In the genomic region with DNA sequence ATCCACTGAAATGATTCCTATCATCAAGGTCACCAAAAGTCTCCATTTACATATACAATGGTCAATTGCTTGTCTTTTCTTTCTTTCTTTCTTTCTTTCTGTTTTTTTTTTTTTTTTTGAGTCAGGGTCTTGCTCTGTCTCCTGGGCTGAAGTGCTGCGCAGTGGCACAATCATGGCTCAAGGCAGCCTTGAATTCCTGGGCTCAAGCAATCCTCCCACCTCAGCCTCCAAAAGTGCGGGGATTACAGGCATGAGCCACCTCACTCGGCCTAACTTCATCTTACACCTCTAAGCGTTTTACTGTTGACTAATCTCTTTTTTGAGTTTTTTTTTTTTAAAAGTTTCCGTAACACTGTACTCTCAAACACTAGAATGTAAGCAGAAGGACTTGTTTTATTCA, we compare ENCODE assay signal across 9 cellular contexts. TPM values are rescaled to one million over a fixed set of nuclear protein-coding genes. Genes with fewer than 3 reads are reported as not detected.
DNase-seq lines count a peak whose midpoint lies in the region; ATAC-seq, FAIRE-seq and TF ChIP-seq lines count a peak whose summit lies in the region.
"Had no signal": no experiment of that assay in that cellular context is flagged by ENCODE, and none has a peak within 500 bp of the region (broad histone marks: within the 10 kb centered on the region; RNA-seq: fewer than 3 reads in every experiment).

No MANE protein-coding gene starts in this region.

- no peak for DNase-seq in activated T-cell treated with anti-CD3 and anti-CD28 coated beads, Interleukin-2, amount 50 U/mL, for 24 hours
- DNase-seq in activated T-cell treated with anti-CD3 and anti-CD28 coated beads, Interleukin-2, amount 50 U/mL, for 1 hour = no peak
- no peak for DNase-seq in ascending aorta (ENCODE audit: low spot score in 2 of 2)
- no peak for DNase-seq in HepG2 (ENCODE audit: low spot score)
- DNase-seq in tibial artery = no peak
- DNase-seq in NK-92 treated with Interleukin-12 subunit alpha and Interleukin-12 subunit beta, amount 100 ng/mL, for 24 hours (lab: John Stamatoyannopoulos, UW) = no peak
- no peak for DNase-seq in stimulated activated naive CD4-positive, alpha-beta T cell treated with Interleukin-2 at 50 U/mL for 16 hours (lab: John Stamatoyannopoulos, UW)
- DNase-seq: DMS153 had no signal

- TF ChIP-seq CTCF in ascending aorta (IDR thresholded peaks at IDR 0.05) = no peak
- no peak for TF ChIP-seq CTCF in HepG2 (CRISPR knock-in tag; IDR thresholded peaks at IDR 0.05)
- no peak for TF ChIP-seq CTCF in tibial artery (IDR thresholded peaks at IDR 0.05)

- WGBS in HepG2 (ENCODE audit: low lambda C conversion rate) = 42% methylated on average over 5 of the region's 5 CpGs

- in situ Hi-C loops in HepG2 (cut with HindIII; ENCODE audit: extremely low pct_ligation_motif_present, low pct_unique_long_range_greater_than_20kb) = no loop called here

- TF ChIP-seq RAD21 in HepG2 (CRISPR knock-in tag; IDR thresholded peaks at IDR 0.05) = no peak

- H2AFZ ChIP-seq in HepG2 (ENCODE audit: low read length) = no peak overlapping the region

- no peak for FAIRE-seq in HepG2 (lab: Jason Lieb, UNC)

- H3K36me3 ChIP-seq in ascending aorta = peaks cover 0 to 23% of the 10 kb centered on the region in 2 donors
- H3K36me3 ChIP-seq in HepG2 (replicated peaks in 1 of 2; ENCODE audit: control insufficient read depth in 1 of 2, insufficient read depth in 2 of 2, low read length in 2 of 2) = peaks cover 6 to 25% of the 10 kb centered on the region in 2 experiments
- H3K36me3 ChIP-seq in tibial artery = peaks cover 10 to 43% (median 13%) of the 10 kb centered on the region in 3 donors

- TF ChIP-seq POLR2A in HepG2 (IDR thresholded peaks at IDR 0.05; ENCODE audit: insufficient read depth in 1 of 2, low read depth in 2 of 2, low read length in 2 of 2) = no peak

- H3K4me3 Mint-ChIP-seq in activated T-cell treated with anti-CD3 and anti-CD28 coated beads, Interleukin-2, amount 50 U/mL, for 24 hours = peak overlapping the region; percentile 98

- CTCF ChIA-PET in HepG2 (lab: Yijun Ruan, JAX; ENCODE audit: low intra/inter-chr PET ratio, low total read pairs) = interaction anchor here (2.3 kb wide), 1 partner anchor 89 kb away, joined by 10 read pairs; no protein-coding TSS in a partner anchor

- peak overlapping the region; percentile 97 for H3K27ac Mint-ChIP-seq in activated T-cell treated with anti-CD3 and anti-CD28 coated beads, Interleukin-2, amount 50 U/mL, for 24 hours

- no peaks in the 10 kb centered on the region for H3K27me3 Mint-ChIP-seq in activated T-cell treated with anti-CD3 and anti-CD28 coated beads, Interleukin-2, amount 50 U/mL, for 24 hours

- no TSS peak for BruUV-seq in HepG2 (replicated peaks; lab: Mats Ljungman, UMichigan)

- H3K9me3 Mint-ChIP-seq in activated T-cell treated with anti-CD3 and anti-CD28 coated beads, Interleukin-2, amount 50 U/mL, for 24 hours = no peaks in the 10 kb centered on the region

- H3K9me3 ChIP-seq in ascending aorta = no peaks in the 10 kb centered on the region
- H3K9me3 ChIP-seq in HepG2 (ENCODE audit: low read length) = no peaks in the 10 kb centered on the region
- no peaks in the 10 kb centered on the region for H3K9me3 ChIP-seq in tibial artery

- POLR2A ChIA-PET in HepG2 (lab: Yijun Ruan, JAX) = interaction anchor here (1.6 to 2.6 kb wide), 3 partner anchors 9 to 60 kb away, joined by 4 to 38 read pairs (median 17); partner anchors contain the start of gene TP53I3

- H3K27me3 ChIP-seq in ascending aorta (no peaks in the 10 kb centered on the region), HepG2 (ENCODE audit: control insufficient read depth in 1 of 2, insufficient read depth in 2 of 2, low read length in 2 of 2) (no peaks in the 10 kb centered on the region; a peak in 1 of 5 replicates), tibial artery (no peaks in the 10 kb centered on the region)

- peaks cover 50% of the 10 kb centered on the region for H3K36me3 Mint-ChIP-seq in activated T-cell treated with anti-CD3 and anti-CD28 coated beads, Interleukin-2, amount 50 U/mL, for 24 hours (ENCODE audit: low read depth)

- peaks cover 46% of the 10 kb centered on the region for H3K4me1 Mint-ChIP-seq in activated T-cell treated with anti-CD3 and anti-CD28 coated beads, Interleukin-2, amount 50 U/mL, for 24 hours (ENCODE audit: low read depth)

- H4K20me1 ChIP-seq in HepG2 (ENCODE audit: insufficient read depth, low read length) = no peaks in the 10 kb centered on the region

- TF ChIP-seq EP300 in HepG2 (IDR thresholded peaks at IDR 0.05; ENCODE audit: low read depth in 2 of 2, low read length in 2 of 2) = no peak
- no peak for TF ChIP-seq EP300 in HepG2 (CRISPR knock-in tag; IDR thresholded peaks at IDR 0.05; ENCODE audit: borderline replicate concordance)

- intact Hi-C loops in ascending aorta (cut with DNase I) (no loop called here), HepG2 (cut with micrococcal nuclease; ENCODE audit: unreplicated experiment) (no loop called here), tibial artery (cut with DNase I; ENCODE audit: low total_unique reads) (no loop called here)

- peak overlapping the region; percentile 72 for H3K4me2 ChIP-seq in HepG2 (ENCODE audit: low read depth, low read length)

- peak overlapping the region; percentile 85 for H3K9ac ChIP-seq in HepG2 (ENCODE audit: insufficient read depth, low read depth, low read length)

- H3K4me3 ChIP-seq in ascending aorta (peak overlapping the region; percentile 57 to 79), HepG2 (replicated peaks in 1 of 3; ENCODE audit: insufficient read depth in 1 of 3, low read depth in 2 of 3, low read length in 3 of 3) (peak overlapping the region; percentile 76 to 100 (median 94)), tibial artery (peak overlapping the region; percentile 69 to 88)

- H3K79me2 ChIP-seq in HepG2 (ENCODE audit: insufficient read depth, low read length) = peaks cover 28% of the 10 kb centered on the region

- H3K27ac ChIP-seq in ascending aorta (peak overlapping the region; percentile 92 to 94), HepG2 (ENCODE audit: extremely low read length, insufficient read depth, low read length) (peak overlapping the region; percentile 59), tibial artery (peak overlapping the region; percentile 91 to 99)

- no peak for ATAC-seq in HepG2
- ATAC-seq in HG03469 (IDR thresholded peaks at IDR 0.05; ENCODE audit: unreplicated experiment) = no peak

- H3K4me1 ChIP-seq in ascending aorta = peaks cover 2 to 4% of the 10 kb centered on the region in 2 donors
- H3K4me1 ChIP-seq in HepG2 (ENCODE audit: insufficient read depth, low read length) = peaks cover 15% of the 10 kb centered on the region
- peaks cover 0 to 26% (median 17%) of the 10 kb centered on the region in 4 donors for H3K4me1 ChIP-seq in tibial artery

RNA-seq across cellular contexts. Expression of gene SF3B6, which starts 0.9 kb away (rescaled TPM):
- 26.9 TPM for total RNA-seq in ascending aorta
- 182 and 254 TPM in 2 replicates for total RNA-seq in HepG2 (2016; rRNA removed; fragmentation: Illumina TruSeq; extraction: Trizol)
- 45.9 and 48.0 TPM in 2 replicates for total RNA-seq in HepG2 (2016; cell fraction: cytosol; rRNA removed; fragmentation: Illumina TruSeq; extraction: Trizol; ENCODE audit: low read depth)
- total RNA-seq in HepG2 (2016; cell fraction: insoluble cytoplasmic fraction; rRNA removed; fragmentation: Illumina TruSeq; extraction: Trizol) = 184 and 279 TPM in 2 replicates
- total RNA-seq in HepG2 (2016; cell fraction: membrane; rRNA removed; fragmentation: Illumina TruSeq; extraction: Trizol) = 58.5 and 66.4 TPM in 2 replicates
- total RNA-seq in HepG2 (2016; cell fraction: nucleus; rRNA removed; fragmentation: Illumina TruSeq; extraction: Trizol) = 61.8 and 72.9 TPM in 2 replicates
- 140 and 177 TPM in 2 replicates for polyA plus RNA-seq in HepG2 (2011; rRNA removed)
- 101 and 135 TPM in 2 replicates for polyA plus RNA-seq in HepG2 (2011; cell fraction: cytosol; rRNA removed)
- polyA plus RNA-seq in HepG2 (2011; cell fraction: nucleus; rRNA removed) = 24.9 and 35.7 TPM in 2 replicates
- 159 and 167 TPM in 2 replicates for polyA plus RNA-seq in HepG2 (2012)
- polyA plus RNA-seq in HepG2 (2016; cell fraction: cytosol; fragmentation: Illumina TruSeq; extraction: Trizol; ENCODE audit: low read depth) = 35.5 and 45.7 TPM in 2 replicates
- polyA plus RNA-seq in HepG2 (2016; cell fraction: insoluble cytoplasmic fraction; fragmentation: Illumina TruSeq; extraction: Trizol; ENCODE audit: low read depth) = 279 and 313 TPM in 2 replicates
- 54.3 and 63.6 TPM in 2 replicates for polyA plus RNA-seq in HepG2 (2016; cell fraction: membrane; fragmentation: Illumina TruSeq; extraction: Trizol; ENCODE audit: low read depth)
- 127 TPM in 2 replicates for polyA plus RNA-seq in HepG2 (2016; cell fraction: nucleus; fragmentation: Illumina TruSeq; extraction: Trizol; ENCODE audit: insufficient read depth, low read depth)
- polyA minus RNA-seq in HepG2 (2011; rRNA and poly(A)+ RNA removed; ENCODE audit: low replicate concordance) = 17.1 and 27.0 TPM in 2 replicates
- polyA minus RNA-seq in HepG2 (2011; cell fraction: cytosol; rRNA and poly(A)+ RNA removed) = 30.5 and 35.6 TPM in 2 replicates
- 21.8 and 26.1 TPM in 2 replicates for polyA minus RNA-seq in HepG2 (2011; cell fraction: nucleus; rRNA and poly(A)+ RNA removed)

RNA-seq across cellular contexts. Expression of gene TP53I3, which starts 9.4 kb away (rescaled TPM):
- 1.6 TPM for total RNA-seq in ascending aorta
- total RNA-seq in HepG2 (2016; rRNA removed; fragmentation: Illumina TruSeq; extraction: Trizol) = 44.1 and 48.2 TPM in 2 replicates
- total RNA-seq in HepG2 (2016; cell fraction: cytosol; rRNA removed; fragmentation: Illumina TruSeq; extraction: Trizol; ENCODE audit: low read depth) = 20.7 and 22.2 TPM in 2 replicates
- total RNA-seq in HepG2 (2016; cell fraction: insoluble cytoplasmic fraction; rRNA removed; fragmentation: Illumina TruSeq; extraction: Trizol) = 42.9 and 49.7 TPM in 2 replicates
- 24.0 and 30.6 TPM in 2 replicates for total RNA-seq in HepG2 (2016; cell fraction: membrane; rRNA removed; fragmentation: Illumina TruSeq; extraction: Trizol)
- 28.3 and 28.4 TPM in 2 replicates for total RNA-seq in HepG2 (2016; cell fraction: nucleus; rRNA removed; fragmentation: Illumina TruSeq; extraction: Trizol)
- polyA plus RNA-seq in HepG2 (2011; rRNA removed) = 24.6 and 25.0 TPM in 2 replicates
- 21.0 and 30.0 TPM in 2 replicates for polyA plus RNA-seq in HepG2 (2011; cell fraction: cytosol; rRNA removed)
- 49.6 and 56.9 TPM in 2 replicates for polyA plus RNA-seq in HepG2 (2011; cell fraction: nucleus; rRNA removed)
- 12.6 and 13.5 TPM in 2 replicates for polyA plus RNA-seq in HepG2 (2012)
- polyA plus RNA-seq in HepG2 (2016; cell fraction: cytosol; fragmentation: Illumina TruSeq; extraction: Trizol; ENCODE audit: low read depth) = 21.7 and 25.2 TPM in 2 replicates
- polyA plus RNA-seq in HepG2 (2016; cell fraction: insoluble cytoplasmic fraction; fragmentation: Illumina TruSeq; extraction: Trizol; ENCODE audit: low read depth) = 42.5 and 45.3 TPM in 2 replicates
- 19.9 and 20.6 TPM in 2 replicates for polyA plus RNA-seq in HepG2 (2016; cell fraction: membrane; fragmentation: Illumina TruSeq; extraction: Trizol; ENCODE audit: low read depth)
- 57.4 and 58.7 TPM in 2 replicates for polyA plus RNA-seq in HepG2 (2016; cell fraction: nucleus; fragmentation: Illumina TruSeq; extraction: Trizol; ENCODE audit: insufficient read depth, low read depth)
- polyA minus RNA-seq in HepG2 (2011; rRNA and poly(A)+ RNA removed; ENCODE audit: low replicate concordance) = 28.4 and 29.9 TPM in 2 replicates
- polyA minus RNA-seq in HepG2 (2011; cell fraction: cytosol; rRNA and poly(A)+ RNA removed) = 7.3 and 10.7 TPM in 2 replicates
- polyA minus RNA-seq in HepG2 (2011; cell fraction: nucleus; rRNA and poly(A)+ RNA removed) = 11.7 and 12.7 TPM in 2 replicates

RNA-seq across cellular contexts. Expression of gene FKBP1B, which starts 25.7 kb away (rescaled TPM):
- total RNA-seq in ascending aorta (not detected), HepG2 (2016; rRNA removed; fragmentation: Illumina TruSeq; extraction: Trizol) (35.2 and 36.8 TPM in 2 replicates)
- 55.0 and 71.6 TPM in 2 replicates for total RNA-seq in HepG2 (2016; cell fraction: cytosol; rRNA removed; fragmentation: Illumina TruSeq; extraction: Trizol; ENCODE audit: low read depth)
- total RNA-seq in HepG2 (2016; cell fraction: insoluble cytoplasmic fraction; rRNA removed; fragmentation: Illumina TruSeq; extraction: Trizol) = 34.9 and 36.5 TPM in 2 replicates
- 58.1 and 75.9 TPM in 2 replicates for total RNA-seq in HepG2 (2016; cell fraction: membrane; rRNA removed; fragmentation: Illumina TruSeq; extraction: Trizol)
- total RNA-seq in HepG2 (2016; cell fraction: nucleus; rRNA removed; fragmentation: Illumina TruSeq; extraction: Trizol) = 12.0 and 18.4 TPM in 2 replicates
- polyA plus RNA-seq in HepG2 (2011; rRNA removed) = 96.3 and 103 TPM in 2 replicates
- 87.0 and 103 TPM in 2 replicates for polyA plus RNA-seq in HepG2 (2011; cell fraction: cytosol; rRNA removed)
- 33.1 and 49.7 TPM in 2 replicates for polyA plus RNA-seq in HepG2 (2011; cell fraction: nucleus; rRNA removed)
- polyA plus RNA-seq in HepG2 (2012) = 47.5 and 47.8 TPM in 2 replicates
- 73.6 and 97.4 TPM in 2 replicates for polyA plus RNA-seq in HepG2 (2016; cell fraction: cytosol; fragmentation: Illumina TruSeq; extraction: Trizol; ENCODE audit: low read depth)
- polyA plus RNA-seq in HepG2 (2016; cell fraction: insoluble cytoplasmic fraction; fragmentation: Illumina TruSeq; extraction: Trizol; ENCODE audit: low read depth) = 41.3 and 48.9 TPM in 2 replicates
- polyA plus RNA-seq in HepG2 (2016; cell fraction: membrane; fragmentation: Illumina TruSeq; extraction: Trizol; ENCODE audit: low read depth) = 69.3 and 86.0 TPM in 2 replicates
- 29.4 and 29.5 TPM in 2 replicates for polyA plus RNA-seq in HepG2 (2016; cell fraction: nucleus; fragmentation: Illumina TruSeq; extraction: Trizol; ENCODE audit: insufficient read depth, low read depth)
- polyA minus RNA-seq in HepG2 (2011; rRNA and poly(A)+ RNA removed; ENCODE audit: low replicate concordance) = 52.4 TPM in 1 of 2 replicates, not detected in the other
- 15.2 and 16.6 TPM in 2 replicates for polyA minus RNA-seq in HepG2 (2011; cell fraction: cytosol; rRNA and poly(A)+ RNA removed)
- polyA minus RNA-seq in HepG2 (2011; cell fraction: nucleus; rRNA and poly(A)+ RNA removed) = 10.4 and 15.9 TPM in 2 replicates

RNA-seq across cellular contexts. Expression of gene WDCP, which starts 28.1 kb away (rescaled TPM):
- total RNA-seq in ascending aorta (1.9 TPM), HepG2 (2016; rRNA removed; fragmentation: Illumina TruSeq; extraction: Trizol) (22.6 and 39.4 TPM in 2 replicates)
- 3.2 and 3.4 TPM in 2 replicates for total RNA-seq in HepG2 (2016; cell fraction: cytosol; rRNA removed; fragmentation: Illumina TruSeq; extraction: Trizol; ENCODE audit: low read depth)
- 23.3 and 42.2 TPM in 2 replicates for total RNA-seq in HepG2 (2016; cell fraction: insoluble cytoplasmic fraction; rRNA removed; fragmentation: Illumina TruSeq; extraction: Trizol)
- 12.6 and 14.9 TPM in 2 replicates for total RNA-seq in HepG2 (2016; cell fraction: membrane; rRNA removed; fragmentation: Illumina TruSeq; extraction: Trizol)
- 18.0 and 19.2 TPM in 2 replicates for total RNA-seq in HepG2 (2016; cell fraction: nucleus; rRNA removed; fragmentation: Illumina TruSeq; extraction: Trizol)
- polyA plus RNA-seq in HepG2 (2011; rRNA removed) = 17.4 and 20.6 TPM in 2 replicates
- polyA plus RNA-seq in HepG2 (2011; cell fraction: cytosol; rRNA removed) = 10.3 and 15.6 TPM in 2 replicates
- 17.4 and 19.0 TPM in 2 replicates for polyA plus RNA-seq in HepG2 (2011; cell fraction: nucleus; rRNA removed)
- polyA plus RNA-seq in HepG2 (2012) = 12.5 and 13.0 TPM in 2 replicates
- polyA plus RNA-seq in HepG2 (2016; cell fraction: cytosol; fragmentation: Illumina TruSeq; extraction: Trizol; ENCODE audit: low read depth) = 1.0 and 1.3 TPM in 2 replicates
- 20.9 and 21.5 TPM in 2 replicates for polyA plus RNA-seq in HepG2 (2016; cell fraction: insoluble cytoplasmic fraction; fragmentation: Illumina TruSeq; extraction: Trizol; ENCODE audit: low read depth)
- polyA plus RNA-seq in HepG2 (2016; cell fraction: membrane; fragmentation: Illumina TruSeq; extraction: Trizol; ENCODE audit: low read depth) = 3.5 and 4.4 TPM in 2 replicates
- polyA plus RNA-seq in HepG2 (2016; cell fraction: nucleus; fragmentation: Illumina TruSeq; extraction: Trizol; ENCODE audit: insufficient read depth, low read depth) = 20.8 and 24.4 TPM in 2 replicates
- 60.3 and 78.7 TPM in 2 replicates for polyA minus RNA-seq in HepG2 (2011; rRNA and poly(A)+ RNA removed; ENCODE audit: low replicate concordance)
- polyA minus RNA-seq in HepG2 (2011; cell fraction: cytosol; rRNA and poly(A)+ RNA removed) = 10.6 and 13.8 TPM in 2 replicates
- polyA minus RNA-seq in HepG2 (2011; cell fraction: nucleus; rRNA and poly(A)+ RNA removed) = 14.5 and 19.5 TPM in 2 replicates

RNA-seq across cellular contexts. Expression of gene PFN4, which starts 47.9 kb away (rescaled TPM):
- total RNA-seq in ascending aorta (not detected), HepG2 (2016; rRNA removed; fragmentation: Illumina TruSeq; extraction: Trizol) (0.20 TPM in 1 of 2 replicates, not detected in the other)
- 0.30 TPM in 1 of 2 replicates, not detected in the other for total RNA-seq in HepG2 (2016; cell fraction: cytosol; rRNA removed; fragmentation: Illumina TruSeq; extraction: Trizol; ENCODE audit: low read depth)
- total RNA-seq in HepG2 (2016; cell fraction: insoluble cytoplasmic fraction; rRNA removed; fragmentation: Illumina TruSeq; extraction: Trizol) = 0.27 TPM in 1 of 2 replicates, not detected in the other
- not detected in 2 replicates for total RNA-seq in HepG2 (2016; cell fraction: membrane; rRNA removed; fragmentation: Illumina TruSeq; extraction: Trizol)
- total RNA-seq in HepG2 (2016; cell fraction: nucleus; rRNA removed; fragmentation: Illumina TruSeq; extraction: Trizol) = not detected in 2 replicates
- polyA plus RNA-seq in HepG2 (2011; rRNA removed) = 0.12 TPM in 1 of 2 replicates, not detected in the other
- polyA plus RNA-seq in HepG2 (2011; cell fraction: cytosol; rRNA removed) = not detected in 2 replicates
- polyA plus RNA-seq in HepG2 (2011; cell fraction: nucleus; rRNA removed) = not detected in 2 replicates
- not detected in 2 replicates for polyA plus RNA-seq in HepG2 (2012)
- 0.29 TPM in 1 of 2 replicates, not detected in the other for polyA plus RNA-seq in HepG2 (2016; cell fraction: cytosol; fragmentation: Illumina TruSeq; extraction: Trizol; ENCODE audit: low read depth)
- not detected in 2 replicates for polyA plus RNA-seq in HepG2 (2016; cell fraction: insoluble cytoplasmic fraction; fragmentation: Illumina TruSeq; extraction: Trizol; ENCODE audit: low read depth)
- polyA plus RNA-seq in HepG2 (2016; cell fraction: membrane; fragmentation: Illumina TruSeq; extraction: Trizol; ENCODE audit: low read depth) = not detected in 2 replicates
- not detected in 2 replicates for polyA plus RNA-seq in HepG2 (2016; cell fraction: nucleus; fragmentation: Illumina TruSeq; extraction: Trizol; ENCODE audit: insufficient read depth, low read depth)
- not detected in 2 replicates for polyA minus RNA-seq in HepG2 (2011; rRNA and poly(A)+ RNA removed; ENCODE audit: low replicate concordance)
- not detected in 2 replicates for polyA minus RNA-seq in HepG2 (2011; cell fraction: cytosol; rRNA and poly(A)+ RNA removed)
- not detected in 2 replicates for polyA minus RNA-seq in HepG2 (2011; cell fraction: nucleus; rRNA and poly(A)+ RNA removed)

Comparison
In these comparisons a context has a peak if more than half of its experiments do, and no peak if none do; other contexts are left out.
1. RNA of gene FKBP1B, which starts 25.7 kb away (total RNA-seq): 12.0 to 75.9 TPM in HepG2; not detected in ascending aorta (single experiment); every median in the first group is over 10 times any median in the second.
2. Peak in every context shown above with its lines, with median percentiles within 50 percentile points of each other: H3K27ac ChIP-seq and H3K4me3 ChIP-seq.